In the genomic region with DNA sequence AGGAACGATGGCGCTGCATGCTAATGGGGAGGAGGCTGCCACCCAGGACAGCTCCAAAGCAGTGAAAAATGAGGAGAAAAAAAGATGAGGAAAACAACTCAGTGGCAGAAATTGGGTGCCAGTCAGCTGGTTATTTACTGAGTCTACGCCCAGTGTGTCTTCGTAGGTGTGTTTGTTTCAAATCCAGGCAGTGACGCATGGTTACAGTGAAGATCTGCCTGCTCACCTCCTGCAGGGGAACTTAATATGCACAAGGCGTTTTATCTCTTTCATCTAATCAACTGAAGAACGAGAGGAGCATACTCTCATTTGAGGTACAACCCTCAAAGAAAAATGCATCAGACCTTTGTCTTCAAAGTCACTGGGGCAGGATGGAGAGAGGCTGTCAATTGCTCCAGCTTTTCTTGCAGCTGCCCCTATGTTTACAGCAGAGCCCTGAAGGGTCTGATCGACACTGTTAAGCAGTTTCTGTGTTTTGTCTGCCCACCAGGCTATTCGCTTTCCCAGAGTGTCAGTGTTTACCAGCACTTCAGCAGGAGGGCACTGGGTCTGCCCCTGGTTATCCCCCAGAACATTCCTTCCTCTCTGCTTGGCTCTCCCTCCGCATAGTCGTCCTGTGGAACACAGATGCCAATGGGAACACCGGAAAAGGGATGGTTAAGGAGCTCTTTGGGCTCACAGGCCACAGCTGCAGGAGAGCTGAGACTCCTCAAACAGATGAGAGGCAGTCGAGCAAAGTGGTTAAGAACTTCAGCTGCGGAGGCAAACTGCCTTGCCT, we compare ENCODE assay signal across 17 cellular contexts.
DNase-seq lines count a peak whose midpoint lies in the region; FAIRE-seq and TF ChIP-seq lines count a peak whose summit lies in the region.
"Had no signal": no experiment of that assay in that cellular context is flagged by ENCODE, and none has a peak within 500 bp of the region (broad histone marks: within the 10 kb centered on the region; RNA-seq: fewer than 3 reads in every experiment).

No MANE protein-coding gene starts in this region.

- no peak overlapping the region for H2BK15ac ChIP-seq in H9 (ENCODE audit: low read depth, low read length)

- H3F3A ChIP-seq in neural progenitor cell (ENCODE audit: low read depth) = peaks cover 29% of the 10 kb centered on the region

- H2BK5ac ChIP-seq in H9 (ENCODE audit: insufficient read length, low read length) = no peak overlapping the region

- no peak overlapping the region for H2BK120ac ChIP-seq in H9 (ENCODE audit: low read depth, low read length, poor library complexity, severe bottlenecking)

- DNase-seq in H9 (peak; percentile 40), NT2/D1 (ENCODE audit: low read depth, low spot score) (no peak), endodermal cell (peak; percentile 78), neural progenitor cell (ENCODE audit: low spot score) (peak; percentile 29), CD1c-positive myeloid dendritic cell (ENCODE audit: extremely low spot score) (no peak), D721Med (ENCODE audit: insufficient read length, low spot score) (no peak), DMS114 treated with DMSO at 0.1 percent for 48 hours (lab: John Stamatoyannopoulos, UW; ENCODE audit: unreplicated experiment) (no peak), NCI-H524 (lab: John Stamatoyannopoulos, UW) (no peak)
- DNase-seq: activated CD4-positive, CD25-positive, alpha-beta regulatory T cell treated with anti-CD3 and anti-CD28 coated beads, Interleukin-2, amount 50 U/mL, for 72 hours; activated T-cell treated with anti-CD3 and anti-CD28 coated beads, Interleukin-2, amount 50 U/mL, for 24 hours; adrenal gland; BE2C; MG63; SHP77 treated with DMSO at 0.1 percent for 48 hours; substantia nigra had no signal

- H4K8ac ChIP-seq in H9 (replicated peaks; ENCODE audit: insufficient read length, low read depth, low read length) = no peak overlapping the region

- no peaks in the 10 kb centered on the region for H3K27me3 ChIP-seq in H9 (ENCODE audit: insufficient read depth, low read length)
- no peaks in the 10 kb centered on the region for H3K27me3 ChIP-seq in NT2/D1 (ENCODE audit: insufficient read depth, insufficient read length)
- H3K27me3 ChIP-seq in endodermal cell (ENCODE audit: control insufficient read depth, insufficient read depth, low read length, poor library complexity, severe bottlenecking) = no peaks in the 10 kb centered on the region
- no peaks in the 10 kb centered on the region for H3K27me3 ChIP-seq in neural progenitor cell
- H3K27me3 ChIP-seq: adrenal gland, BE2C, MG63 had no signal

- H4K5ac ChIP-seq in H9 (ENCODE audit: insufficient read length, low read depth, low read length) = no peak overlapping the region

- no peak overlapping the region for H3K27ac ChIP-seq in H9 (ENCODE audit: insufficient read length, low read depth, low read length)
- H3K27ac ChIP-seq in endodermal cell (ENCODE audit: low read depth, low read length) = no peak overlapping the region
- H3K27ac ChIP-seq in neural progenitor cell = no peak overlapping the region
- H3K27ac ChIP-seq: adrenal gland had no signal

- no peak for FAIRE-seq in D721Med (lab: Jason Lieb, UNC)
- FAIRE-seq: G401.6 had no signal

- H3K9me3 Mint-ChIP-seq in H9 (peaks cover 6 to 18% of the 10 kb centered on the region in 2 experiments; a peak in 4 of 5 replicates), endodermal cell (peaks cover 8% of the 10 kb centered on the region), neural progenitor cell (peaks cover 10% of the 10 kb centered on the region)
- H3K9me3 Mint-ChIP-seq: activated T-cell treated with anti-CD3 and anti-CD28 coated beads, Interleukin-2, amount 50 U/mL, for 24 hours; natural killer cell treated with Interleukin-12 subunit alpha and Interleukin-12 subunit beta and Interleukin-15 and Interleukin-18, amount 100 ng/mL, for 72 hours had no signal

- no peak overlapping the region for H2BK12ac ChIP-seq in H9 (ENCODE audit: insufficient read length, low read depth, low read length)

- H3K4me1 ChIP-seq in H9 (ENCODE audit: insufficient read depth, low read length) (peaks cover 2% of the 10 kb centered on the region; the same call in 1 of the 2 replicates), NT2/D1 (ENCODE audit: insufficient read depth, insufficient read length) (peaks cover 14% of the 10 kb centered on the region), endodermal cell (ENCODE audit: control insufficient read depth, insufficient read depth, low read length) (peaks cover 11% of the 10 kb centered on the region), neural progenitor cell (peaks cover 26% of the 10 kb centered on the region)
- H3K4me1 ChIP-seq: adrenal gland, BE2C had no signal

- no peaks in the 10 kb centered on the region for H4K20me1 ChIP-seq in H9 (ENCODE audit: control insufficient read depth, insufficient read depth, insufficient read length)
- no peaks in the 10 kb centered on the region for H4K20me1 ChIP-seq in neural progenitor cell (ENCODE audit: low read depth)

- H3T11ph ChIP-seq in H9 (ENCODE audit: low read length) = no peak overlapping the region

- H3K36me3 Mint-ChIP-seq in H9 (ENCODE audit: insufficient read depth in 1 of 3, low read depth in 3 of 3) (peaks cover 0 to 14% (median 4%) of the 10 kb centered on the region in 3 experiments; a peak in 4 of 7 replicates), endodermal cell (ENCODE audit: low read depth) (no peaks in the 10 kb centered on the region), neural progenitor cell (no peaks in the 10 kb centered on the region)
- H3K36me3 Mint-ChIP-seq: natural killer cell treated with Interleukin-12 subunit alpha and Interleukin-12 subunit beta and Interleukin-15 and Interleukin-18, amount 100 ng/mL, for 72 hours had no signal

- no peaks in the 10 kb centered on the region for H3K27me3 Mint-ChIP-seq in H9 (ENCODE audit: low read depth)
- H3K27me3 Mint-ChIP-seq in endodermal cell (ENCODE audit: insufficient read depth) = no peaks in the 10 kb centered on the region
- peaks cover 5% of the 10 kb centered on the region for H3K27me3 Mint-ChIP-seq in neural progenitor cell (ENCODE audit: insufficient read depth, low read depth)
- H3K27me3 Mint-ChIP-seq: activated T-cell treated with anti-CD3 and anti-CD28 coated beads, Interleukin-2, amount 50 U/mL, for 24 hours had no signal

- no peak overlapping the region for H3K9ac ChIP-seq in H9 (ENCODE audit: extremely low read depth, insufficient read length, low read length)
- peak overlapping the region; percentile 5 for H3K9ac ChIP-seq in NT2/D1 (ENCODE audit: insufficient read length, low read depth)
- H3K9ac ChIP-seq in endodermal cell (ENCODE audit: extremely low read depth, low read length, poor library complexity, severe bottlenecking) = no peak overlapping the region
- no peak overlapping the region for H3K9ac ChIP-seq in neural progenitor cell

- H3K27ac Mint-ChIP-seq in H9 (peak overlapping the region in 2 of 3 experiments; percentile 21 to 93; a peak in 5 of 7 replicates), endodermal cell (peak overlapping the region; percentile 57), neural progenitor cell (peak overlapping the region; percentile 54)
- H3K27ac Mint-ChIP-seq: activated T-cell treated with anti-CD3 and anti-CD28 coated beads, Interleukin-2, amount 50 U/mL, for 24 hours; natural killer cell treated with Interleukin-12 subunit alpha and Interleukin-12 subunit beta and Interleukin-15 and Interleukin-18, amount 100 ng/mL, for 72 hours had no signal

- H3K9me3 ChIP-seq in H9 (ENCODE audit: control insufficient read depth, low read depth, low read length) (no peaks in the 10 kb centered on the region), NT2/D1 (ENCODE audit: insufficient read depth, low read length) (no peaks in the 10 kb centered on the region), endodermal cell (ENCODE audit: control insufficient read depth, low read length) (peaks cover 12% of the 10 kb centered on the region), neural progenitor cell (ENCODE audit: low read depth) (no peaks in the 10 kb centered on the region)
- H3K9me3 ChIP-seq: adrenal gland, BE2C, MG63 had no signal

- no peak overlapping the region for H3K4me3 ChIP-seq in NT2/D1 (ENCODE audit: insufficient read length, low read depth)
- H3K4me3 ChIP-seq in endodermal cell (ENCODE audit: low read length) = no peak overlapping the region
- no peak overlapping the region for H3K4me3 ChIP-seq in neural progenitor cell
- H3K4me3 ChIP-seq: adrenal gland, MG63 had no signal

- no peak overlapping the region for H3K14ac ChIP-seq in H9 (ENCODE audit: insufficient read depth, low read length)

- no peak overlapping the region for H4K91ac ChIP-seq in H9 (ENCODE audit: insufficient read length, low read depth, low read length)

- H3K4me1 Mint-ChIP-seq in H9 = peaks cover 41 to 43% of the 10 kb centered on the region in 2 experiments
- peaks cover 40% of the 10 kb centered on the region for H3K4me1 Mint-ChIP-seq in endodermal cell
- H3K4me1 Mint-ChIP-seq in neural progenitor cell = peaks cover 32% of the 10 kb centered on the region

- H3K18ac ChIP-seq in H9 (ENCODE audit: insufficient read length, low read depth, low read length) = no peak overlapping the region

- no CpG with 5 or more reads among the region's 14 CpGs for WGBS in H9 (ENCODE audit: extremely low coverage, insufficient read length, low lambda C conversion rate)
- WGBS in endodermal cell (ENCODE audit: insufficient coverage in 1 of 2, insufficient read length in 1 of 2), 2 experiments = 57 to 71% methylated on average over 8 to 14 of the region's 14 CpGs

- TF ChIP-seq CTCF in H9 (conservative IDR thresholded peaks at IDR 0.05) (no peak), endodermal cell (conservative IDR thresholded peaks at IDR 0.05) (no peak), neural progenitor cell (IDR thresholded peaks at IDR 0.05) (no peak), D721Med (IDR thresholded peaks at IDR 0.05; ENCODE audit: insufficient read depth, missing control alignments) (no peak)

- no peak overlapping the region for H3K4me2 ChIP-seq in H9 (ENCODE audit: insufficient read depth, insufficient read length, low read length)
- H3K4me2 ChIP-seq in neural progenitor cell = peak overlapping the region; percentile 43

- H2AFZ ChIP-seq in H9 (ENCODE audit: low read length) = no peak overlapping the region
- H2AFZ ChIP-seq in neural progenitor cell (replicated peaks) = peak overlapping the region; percentile 74

- H2AK5ac ChIP-seq in H9 (ENCODE audit: insufficient read length, low read length) = no peak overlapping the region

- H3K79me2 ChIP-seq in H9 (ENCODE audit: insufficient read depth, low read length) = no peaks in the 10 kb centered on the region
- H3K79me2 ChIP-seq in neural progenitor cell (ENCODE audit: low read depth) = no peaks in the 10 kb centered on the region

- H3K4ac ChIP-seq in H9 (ENCODE audit: low read depth, low read length) = no peak overlapping the region

- no peak overlapping the region for H3K56ac ChIP-seq in H9 (ENCODE audit: insufficient read length, low read depth, low read length)

- no peaks in the 10 kb centered on the region for H3K23me2 ChIP-seq in H9 (ENCODE audit: insufficient read length, low read depth, low read length, poor library complexity, severe bottlenecking)

- H3K36me3 ChIP-seq in NT2/D1 (ENCODE audit: insufficient read depth, insufficient read length, low read length) (no peaks in the 10 kb centered on the region), endodermal cell (ENCODE audit: control insufficient read depth, insufficient read depth, low read length) (no peaks in the 10 kb centered on the region), neural progenitor cell (no peaks in the 10 kb centered on the region)
- H3K36me3 ChIP-seq: adrenal gland, BE2C, MG63 had no signal

- H3K4me3 Mint-ChIP-seq in H9 (no peak overlapping the region), endodermal cell (no peak overlapping the region), neural progenitor cell (peak overlapping the region; percentile 48)
- H3K4me3 Mint-ChIP-seq: activated T-cell treated with anti-CD3 and anti-CD28 coated beads, Interleukin-2, amount 50 U/mL, for 24 hours; natural killer cell treated with Interleukin-12 subunit alpha and Interleukin-12 subunit beta and Interleukin-15 and Interleukin-18, amount 100 ng/mL, for 72 hours had no signal

- H3K23ac ChIP-seq in H9 (ENCODE audit: insufficient read length, low read depth, low read length) = no peak overlapping the region

- no peaks in the 10 kb centered on the region for H3K79me1 ChIP-seq in H9 (ENCODE audit: insufficient read depth, low read depth, low read length, poor library complexity, severe bottlenecking)

- no peak overlapping the region for H2BK20ac ChIP-seq in H9 (ENCODE audit: low read depth, low read length, poor library complexity, severe bottlenecking)

Comparison
In these comparisons a context has a peak if more than half of its experiments do, and no peak if none do; other contexts are left out.
1. DNase-seq: peak in H9 (single experiment), endodermal cell (single experiment) and neural progenitor cell (single experiment); none in NT2/D1 (single experiment), CD1c-positive myeloid dendritic cell (single experiment), D721Med (single experiment), DMS114 treated with DMSO at 0.1 percent for 48 hours (single experiment) and NCI-H524 (0 of 2).
2. Peak in every context shown above with its lines, with median percentiles within 50 percentile points of each other: H3K27ac Mint-ChIP-seq.